In the genomic region with DNA sequence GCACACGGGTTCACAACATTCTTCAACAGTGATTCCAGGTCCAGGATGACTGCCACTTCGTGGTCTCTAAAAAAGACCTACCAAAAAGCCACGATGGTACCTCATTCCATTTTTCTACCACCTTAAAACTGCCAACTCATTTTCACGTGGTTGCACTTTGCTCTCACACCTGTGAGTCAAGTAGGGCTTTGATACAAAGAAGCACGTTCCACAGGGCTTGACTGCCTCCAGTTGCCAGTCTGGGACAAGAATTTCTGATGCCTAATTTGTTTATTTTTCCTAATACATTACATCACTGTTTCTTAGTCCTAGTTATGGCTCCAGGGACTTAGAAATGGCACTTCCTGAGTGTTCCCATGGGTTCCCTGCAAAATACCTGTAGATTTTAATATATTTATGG, we compare ENCODE assay signal across 21 cellular contexts.
"Had no signal": no experiment of that assay in that cellular context is flagged by ENCODE, and none has a peak within 500 bp of the region (broad histone marks: within the 10 kb centered on the region; RNA-seq: fewer than 3 reads in every experiment).

No MANE protein-coding gene starts in this region.

- DNase-seq: central memory CD4-positive, alpha-beta T cell; effector CD8-positive, alpha-beta T cell; endodermal cell; foreskin keratinocyte; heart left ventricle; naive thymus-derived CD4-positive, alpha-beta T cell; nephron progenitor cell; occipital lobe; ovary; right lobe of liver; small intestine; stimulated activated CD4-positive, alpha-beta T cell treated with anti-CD3 and anti-CD28 coated beads, Interleukin-15, amount 100 ng/mL, for 24 hours; stimulated activated CD4-positive, alpha-beta T cell treated with anti-CD3 and anti-CD28 coated beads, Interleukin-2, amount 100 ng/mL, for 48 hours; stimulated activated CD8-positive, alpha-beta memory T cell treated with anti-CD3 and anti-CD28 coated beads, Interleukin-4, amount 100 ng/mL, for 48 hours; stimulated activated naive CD4-positive, alpha-beta T cell; stimulated activated naive CD8-positive, alpha-beta T cell treated with anti-CD3 and anti-CD28 coated beads, Interleukin-15, amount 100 ng/mL, for 72 hours had no signal

- H3K9me3 ChIP-seq: ovary, right lobe of liver, suprapubic skin had no signal

- H3K4me2 ChIP-seq: hepatocyte had no signal

- H2AFZ ChIP-seq: hepatocyte had no signal

- H3K36me3 ChIP-seq: esophagus muscularis mucosa, gastroesophageal sphincter, heart left ventricle, ovary, right lobe of liver, suprapubic skin had no signal

- H3K27me3 ChIP-seq: esophagus muscularis mucosa, foreskin keratinocyte, ovary, right lobe of liver, suprapubic skin had no signal

- H3K27ac ChIP-seq: esophagus muscularis mucosa, foreskin keratinocyte, gastroesophageal sphincter, heart left ventricle, hepatocyte, ovary, right lobe of liver, suprapubic skin had no signal

- H3K4me3 ChIP-seq: esophagus muscularis mucosa, gastroesophageal sphincter, heart left ventricle, hepatocyte, lung, ovary, right lobe of liver, suprapubic skin had no signal

- ATAC-seq: foreskin keratinocyte; gastroesophageal sphincter; heart left ventricle; naive thymus-derived CD4-positive, alpha-beta T cell; right lobe of liver; stimulated activated naive CD8-positive, alpha-beta T cell treated with anti-CD3 and anti-CD28 coated beads, Interleukin-15, amount 100 ng/mL, for 72 hours had no signal

- H3K79me2 ChIP-seq: hepatocyte had no signal
